1 cellular context compared by ENCODE assay signal in genomic region chr1:167926486-167926997, GRCh38.
TF ChIP-seq lines count a peak whose summit lies in the region.

No MANE protein-coding gene starts in this region.

TF ChIP-seq in HEK293, 187 proteins besides CTCF, POLR2A, EP300 and RAD21 (continued from another document):
- TF ChIP-seq ZNF639 (tag by site-specific recombination; IDR thresholded peaks at IDR 0.05) (0 out of 2 replicates have a peak, but pooled peaks have one; percentile 52), SP3 (tag by site-specific recombination; IDR thresholded peaks at IDR 0.05) (no peak), ZNF140 (tag by site-specific recombination; IDR thresholded peaks at IDR 0.05) (no peak), ZBTB8A (tag by site-specific recombination; IDR thresholded peaks at IDR 0.05) (peak; percentile 67), ZNF768 (tag by site-specific recombination; IDR thresholded peaks at IDR 0.05) (no peak), ZSCAN4 (tag by site-specific recombination; IDR thresholded peaks at IDR 0.05) (peak; percentile 10; the same call in 1 of the 2 replicates), GFI1B (tag by site-specific recombination; IDR thresholded peaks at IDR 0.05) (peak; percentile 96), SP2 (tag by site-specific recombination; IDR thresholded peaks at IDR 0.05) (no peak), ZNF514 (tag by site-specific recombination; IDR thresholded peaks at IDR 0.05) (no peak), FEZF1 (tag by site-specific recombination; IDR thresholded peaks at IDR 0.05) (peak; percentile 82), ZFHX2 (tag by site-specific recombination; conservative IDR thresholded peaks at IDR 0.05) (no peak), ZNF777 (tag by site-specific recombination; IDR thresholded peaks at IDR 0.05; ENCODE audit: borderline replicate concordance) (no peak), ZNF2 (tag by site-specific recombination; IDR thresholded peaks at IDR 0.05) (no peak), ZSCAN18 (tag by site-specific recombination; IDR thresholded peaks at IDR 0.05) (no peak), ZNF548 (tag by site-specific recombination; IDR thresholded peaks at IDR 0.05) (no peak), PRDM2 (tag by site-specific recombination; IDR thresholded peaks at IDR 0.05; ENCODE audit: borderline replicate concordance) (no peak), KLF17 (tag by site-specific recombination; IDR thresholded peaks at IDR 0.05) (no peak), INSM2 (tag by site-specific recombination; IDR thresholded peaks at IDR 0.05) (no peak), ZNF362 (tag by site-specific recombination; IDR thresholded peaks at IDR 0.05) (peak; percentile 51; the same call in 1 of the 2 replicates), ZSCAN5A (tag by site-specific recombination; IDR thresholded peaks at IDR 0.05) (no peak), ZNF214 (tag by site-specific recombination; IDR thresholded peaks at IDR 0.05; ENCODE audit: borderline replicate concordance) (no peak), PRDM4 (tag by site-specific recombination; IDR thresholded peaks at IDR 0.05) (peak; percentile 80), ZNF37A (tag by site-specific recombination; IDR thresholded peaks at IDR 0.05) (no peak), ZBTB20 (tag by site-specific recombination; IDR thresholded peaks at IDR 0.05) (no peak), TSHZ1 (tag by site-specific recombination; IDR thresholded peaks at IDR 0.05; ENCODE audit: borderline replicate concordance) (peak; percentile 68; the same call in 1 of the 2 replicates), ZNF473 (tag by site-specific recombination; IDR thresholded peaks at IDR 0.05) (no peak), ZNF580 (tag by site-specific recombination; IDR thresholded peaks at IDR 0.05) (peak; percentile 88), ZNF266 (tag by site-specific recombination; IDR thresholded peaks at IDR 0.05; ENCODE audit: low read depth) (no peak), ZNF513 (tag by site-specific recombination; IDR thresholded peaks at IDR 0.05) (peak; percentile 27; the same call in 1 of the 2 replicates)
